Comparison of ENCODE assay signal across 8 cellular contexts in genomic region chr1:59971464-59971911, GRCh38. TPM values are rescaled to one million over a fixed set of nuclear protein-coding genes. Genes with fewer than 3 reads are reported as not detected.
DNase-seq lines count a peak whose midpoint lies in the region; ATAC-seq, FAIRE-seq and TF ChIP-seq lines count a peak whose summit lies in the region.

No MANE protein-coding gene starts in this region.

- DNase-seq in ELR (ENCODE audit: low read depth): peak; percentile 67
- peak; percentile 91 for DNase-seq in HEK293T (ENCODE audit: extremely low spot score)
- DNase-seq in NCI-H1694 treated with DMSO at 0.1 percent for 48 hours (lab: John Stamatoyannopoulos, UW): peak; percentile 86
- DNase-seq in T-helper 2 cell: peak in 3 of 5 experiments; percentile 7 to 19 (median 8)
- peak; percentile 39 for DNase-seq in bronchial epithelial cell (ENCODE audit: low read depth)
- peak; percentile 87 for DNase-seq in islet precursor cell
- DNase-seq in stimulated activated CD4-positive, alpha-beta T cell treated with anti-CD3 and anti-CD28 coated beads, Interleukin-15, amount 100 ng/mL, for 1 hour (ENCODE audit: low read depth in 1 of 2, low spot score in 1 of 2): peak; percentile 14 to 20

- POLR2A ChIA-PET in HEK293T (lab: Yijun Ruan, JAX): no interaction called here

- peak; percentile 85 for TF ChIP-seq CTCF in bronchial epithelial cell (IDR thresholded peaks at IDR 0.05; ENCODE audit: insufficient read depth, low read length, severe bottlenecking)

- no peak for FAIRE-seq in bronchial epithelial cell (lab: Jason Lieb, UNC)

- ATAC-seq in GM18861 (IDR thresholded peaks at IDR 0.05; ENCODE audit: unreplicated experiment): no peak

- H3K4me3 ChIP-seq in bronchial epithelial cell (ENCODE audit: low read depth, low read length): no peak overlapping the region

- CTCF ChIA-PET in HEK293T (lab: Yijun Ruan, JAX): interaction anchor here (0.6 to 1.5 kb wide), 23 partner anchors 10 to 975 kb away, joined by 3 to 7 read pairs (median 3); no protein-coding TSS in a partner anchor

- H3K27me3 ChIP-seq in bronchial epithelial cell (ENCODE audit: control insufficient read depth, insufficient read depth, low read length): peaks cover 2% of the 10 kb centered on the region

- no peaks in the 10 kb centered on the region for H3K36me3 ChIP-seq in bronchial epithelial cell (ENCODE audit: control insufficient read depth, insufficient read depth, low read length)

TF ChIP-seq in HEK293T, 16 proteins besides CTCF, POLR2A, EP300 and RAD21:
- no peak for TF ChIP-seq SUZ12 (IDR thresholded peaks at IDR 0.05)
- TF ChIP-seq ELF4 (IDR thresholded peaks at IDR 0.05): no peak
- TF ChIP-seq BHLHE40 (IDR thresholded peaks at IDR 0.05; ENCODE audit: borderline replicate concordance): no peak
- no peak for TF ChIP-seq CTBP1 (IDR thresholded peaks at IDR 0.05; ENCODE audit: borderline replicate concordance)
- no peak for TF ChIP-seq LEF1 (IDR thresholded peaks at IDR 0.05; ENCODE audit: borderline replicate concordance)
- no peak for TF ChIP-seq TARDBP (IDR thresholded peaks at IDR 0.05)
- no peak for TF ChIP-seq L3MBTL2 (conservative IDR thresholded peaks at IDR 0.05)
- no peak for TF ChIP-seq FOXK2 (IDR thresholded peaks at IDR 0.05)
- no peak for TF ChIP-seq FOXA1 (IDR thresholded peaks at IDR 0.05)
- no peak for TF ChIP-seq ARNT (IDR thresholded peaks at IDR 0.05)
- no peak for TF ChIP-seq PKNOX1 (IDR thresholded peaks at IDR 0.05)
- no peak for TF ChIP-seq SP1 (IDR thresholded peaks at IDR 0.05)
- no peak for TF ChIP-seq ZNF384 (IDR thresholded peaks at IDR 0.05)
- no peak for TF ChIP-seq HDGF (IDR thresholded peaks at IDR 0.05; ENCODE audit: borderline replicate concordance)
- no peak for TF ChIP-seq FOXM1 (IDR thresholded peaks at IDR 0.05; ENCODE audit: borderline replicate concordance)

RNA-seq across cellular contexts. Expression of gene CYP2J2, which starts 44.9 kb away (rescaled TPM):
- total RNA-seq in bronchial epithelial cell: 0.53 and 1.3 TPM in 2 replicates

Comparison
In these comparisons a context has a peak if more than half of its experiments do, and no peak if none do; other contexts are left out.
1. DNase-seq: peak in every context shown above with its lines; median percentile 91 in HEK293T; 87 in islet precursor cell; 86 in NCI-H1694 treated with DMSO at 0.1 percent for 48 hours; 67 in ELR; 39 in bronchial epithelial cell; 17 in stimulated activated CD4-positive, alpha-beta T cell treated with anti-CD3 and anti-CD28 coated beads, Interleukin-15, amount 100 ng/mL, for 1 hour; 8 in T-helper 2 cell.